ENCODE assay signal across 1 cellular context in the genomic region with DNA sequence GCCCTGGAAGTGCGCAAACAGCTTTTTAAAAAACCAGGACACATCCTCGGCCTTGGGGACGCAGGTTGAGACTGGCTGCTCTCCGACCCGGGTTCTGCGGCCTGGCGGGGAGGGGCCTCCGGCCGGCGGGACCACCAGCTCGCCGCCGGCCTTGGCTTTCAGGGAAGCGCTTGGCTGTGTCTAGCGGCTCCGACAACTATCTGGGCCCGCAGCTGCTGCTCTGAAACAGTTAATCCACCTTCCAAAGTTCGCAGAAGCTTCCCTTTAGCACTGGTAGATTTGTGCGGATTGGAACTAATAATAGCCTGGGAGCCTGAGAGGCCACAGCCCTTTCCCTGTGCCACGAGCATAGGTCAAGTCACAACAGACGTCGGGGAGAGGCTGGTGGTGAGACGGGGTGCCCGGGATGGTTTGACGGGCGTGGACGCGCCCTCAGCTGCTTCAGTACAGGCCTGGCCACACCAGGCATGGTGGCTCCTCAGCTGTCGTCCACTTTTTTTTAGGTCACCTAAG.
TF ChIP-seq lines count a peak whose summit lies in the region.

No MANE protein-coding gene starts in this region.

TF ChIP-seq in H1, 55 proteins besides CTCF, POLR2A, EP300 and RAD21:
- TF ChIP-seq TAF1 (IDR thresholded peaks at IDR 0.05; ENCODE audit: low read depth, low read length) (peak; percentile 35; the same call in 1 of the 2 replicates), BCL11A (IDR thresholded peaks at IDR 0.05; ENCODE audit: low read depth in 2 of 2, low read length in 2 of 2) (no peak)
